In genomic region chr1:170663011-170663410, GRCh38 we compare ENCODE assay signal across 10 cellular contexts. TPM values are rescaled to one million over a fixed set of nuclear protein-coding genes. Genes with fewer than 3 reads are reported as not detected.
DNase-seq lines count a peak whose midpoint lies in the region; ATAC-seq and TF ChIP-seq lines count a peak whose summit lies in the region.
"Had no signal": no experiment of that assay in that cellular context is flagged by ENCODE, and none has a peak within 500 bp of the region (broad histone marks: within the 10 kb centered on the region; RNA-seq: fewer than 3 reads in every experiment).

No MANE protein-coding gene starts in this region.

- H4K91ac ChIP-seq in H9 (ENCODE audit: insufficient read length, low read depth, low read length), result no peak overlapping the region

- peaks cover 36% of the 10 kb centered on the region for H3K23me2 ChIP-seq in H9 (ENCODE audit: insufficient read length, low read depth, low read length, poor library complexity, severe bottlenecking)

- no peaks in the 10 kb centered on the region for H3K79me1 ChIP-seq in H9 (ENCODE audit: insufficient read depth, low read depth, low read length, poor library complexity, severe bottlenecking)

- no peak overlapping the region for H3K27ac Mint-ChIP-seq in H9
- H3K27ac Mint-ChIP-seq: activated CD8-positive, alpha-beta memory T cell treated with anti-CD3 and anti-CD28 coated beads, Interleukin-2, amount 10 ng/mL, durations not matched to agents 7 days and 5 days; memory B cell had no signal

- H3K14ac ChIP-seq in H9 (ENCODE audit: insufficient read depth, low read length), result no peak overlapping the region

- H2BK5ac ChIP-seq in H9 (ENCODE audit: insufficient read length, low read length), result no peak overlapping the region

- peak overlapping the region in 1 of 2 experiments; percentile 86; a peak in 3 of 5 replicates for H3K4me3 Mint-ChIP-seq in H9
- H3K4me3 Mint-ChIP-seq: activated CD8-positive, alpha-beta memory T cell treated with anti-CD3 and anti-CD28 coated beads, Interleukin-2, amount 10 ng/mL, durations not matched to agents 7 days and 5 days; memory B cell had no signal

- H2BK15ac ChIP-seq in H9 (ENCODE audit: low read depth, low read length), result no peak overlapping the region

- H3T11ph ChIP-seq in H9 (ENCODE audit: low read length), result no peak overlapping the region

- no peak overlapping the region for H2BK120ac ChIP-seq in H9 (ENCODE audit: low read depth, low read length, poor library complexity, severe bottlenecking)

- peaks cover 54 to 56% of the 10 kb centered on the region in 2 experiments for H3K4me1 Mint-ChIP-seq in H9

- H3K4me3 ChIP-seq in iPS-15b (ENCODE audit: low read depth, low read length) (peak overlapping the region; percentile 46), skeletal muscle satellite cell (ENCODE audit: low read length) (peak overlapping the region; percentile 98)

- H2BK12ac ChIP-seq in H9 (ENCODE audit: insufficient read length, low read depth, low read length), result no peak overlapping the region

- peak; percentile 36 for DNase-seq in H9
- DNase-seq in astrocyte of the hippocampus (ENCODE audit: low read depth, low spot score), result peak; percentile 55
- no peak for DNase-seq in glomerular visceral epithelial cell (ENCODE audit: extremely low spot score)
- DNase-seq in cortex of kidney (lab: John Stamatoyannopoulos, UW), result no peak
- no peak for DNase-seq in AML-193 (lab: John Stamatoyannopoulos, UW)
- DNase-seq: activated CD8-positive, alpha-beta memory T cell treated with anti-CD3 and anti-CD28 coated beads, Interleukin-2, amount 10 ng/mL, durations not matched to agents 7 days and 5 days had no signal

- H3K27me3 ChIP-seq in H9 (ENCODE audit: insufficient read depth, low read length) (peaks cover 87% of the 10 kb centered on the region), iPS-15b (ENCODE audit: control insufficient read depth, insufficient read depth, low read length) (peaks cover 99% of the 10 kb centered on the region), skeletal muscle satellite cell (ENCODE audit: control insufficient read depth, insufficient read depth, low read length) (no peaks in the 10 kb centered on the region)

- peaks cover 100% of the 10 kb centered on the region for H3K27me3 Mint-ChIP-seq in H9 (ENCODE audit: low read depth)

- ATAC-seq in HG03139 (IDR thresholded peaks at IDR 0.05; ENCODE audit: unreplicated experiment), result no peak
- ATAC-seq: activated CD8-positive, alpha-beta memory T cell treated with anti-CD3 and anti-CD28 coated beads, Interleukin-2, amount 10 ng/mL, durations not matched to agents 7 days and 5 days had no signal

- H3K36me3 ChIP-seq in iPS-15b (ENCODE audit: control insufficient read depth, insufficient read depth, low read length) (no peaks in the 10 kb centered on the region), skeletal muscle satellite cell (ENCODE audit: insufficient read depth, low read length) (peaks cover 16% of the 10 kb centered on the region)

- no peaks in the 10 kb centered on the region for H4K20me1 ChIP-seq in H9 (ENCODE audit: control insufficient read depth, insufficient read depth, insufficient read length)

- H3K9ac ChIP-seq in H9 (ENCODE audit: extremely low read depth, insufficient read length, low read length) (no peak overlapping the region), iPS-15b (ENCODE audit: low read depth, low read length) (no peak overlapping the region), skeletal muscle satellite cell (ENCODE audit: low read depth, low read length) (peak overlapping the region; percentile 90)

- H4K8ac ChIP-seq in H9 (replicated peaks; ENCODE audit: insufficient read length, low read depth, low read length), result no peak overlapping the region

- peaks cover 0 to 2% (median 0%) of the 10 kb centered on the region in 3 experiments; a peak in 2 of 7 replicates for H3K36me3 Mint-ChIP-seq in H9 (ENCODE audit: insufficient read depth in 1 of 3, low read depth in 3 of 3)
- H3K36me3 Mint-ChIP-seq: activated CD8-positive, alpha-beta memory T cell treated with anti-CD3 and anti-CD28 coated beads, Interleukin-2, amount 10 ng/mL, durations not matched to agents 7 days and 5 days; memory B cell had no signal

- H3K9me3 ChIP-seq in H9 (ENCODE audit: control insufficient read depth, low read depth, low read length) (no peaks in the 10 kb centered on the region), iPS-15b (ENCODE audit: control insufficient read depth, insufficient read depth, low read length) (no peaks in the 10 kb centered on the region), skeletal muscle satellite cell (replicated peaks; ENCODE audit: low read length) (no peaks in the 10 kb centered on the region)

- no peak overlapping the region for H3K4ac ChIP-seq in H9 (ENCODE audit: low read depth, low read length)

- no peak overlapping the region for H2BK20ac ChIP-seq in H9 (ENCODE audit: low read depth, low read length, poor library complexity, severe bottlenecking)

- no peak for TF ChIP-seq CTCF in H9 (conservative IDR thresholded peaks at IDR 0.05)

- H4K5ac ChIP-seq in H9 (ENCODE audit: insufficient read length, low read depth, low read length), result no peak overlapping the region

- H2AFZ ChIP-seq in H9 (ENCODE audit: low read length), result no peak overlapping the region

- H2AK5ac ChIP-seq in H9 (ENCODE audit: insufficient read length, low read length), result no peak overlapping the region

- no peak overlapping the region for H3K27ac ChIP-seq in H9 (ENCODE audit: insufficient read length, low read depth, low read length)

- H3K23ac ChIP-seq in H9 (ENCODE audit: insufficient read length, low read depth, low read length), result no peak overlapping the region

- no peak overlapping the region for H3K18ac ChIP-seq in H9 (ENCODE audit: insufficient read length, low read depth, low read length)

- H3K79me2 ChIP-seq in H9 (ENCODE audit: insufficient read depth, low read length), result no peaks in the 10 kb centered on the region

- no CpG with 5 or more reads among the region's 3 CpGs for WGBS in H9 (ENCODE audit: extremely low coverage, insufficient read length, low lambda C conversion rate)

- H3K4me1 ChIP-seq in H9 (ENCODE audit: insufficient read depth, low read length) (peaks cover 2% of the 10 kb centered on the region; the same call in 1 of the 2 replicates), iPS-15b (ENCODE audit: control insufficient read depth, insufficient read depth, low read length) (peaks cover 9% of the 10 kb centered on the region), skeletal muscle satellite cell (ENCODE audit: control insufficient read depth, insufficient read depth, low read length) (peaks cover 31% of the 10 kb centered on the region)

- H3K4me2 ChIP-seq in H9 (ENCODE audit: insufficient read depth, insufficient read length, low read length) (peak overlapping the region; percentile 96), skeletal muscle satellite cell (ENCODE audit: low read length) (peak overlapping the region; percentile 99)

- H3K56ac ChIP-seq in H9 (ENCODE audit: insufficient read length, low read depth, low read length), result no peak overlapping the region

- H3K9me3 Mint-ChIP-seq in H9, result peaks cover 2% of the 10 kb centered on the region in 2 experiments; a peak in 3 of 5 replicates
- H3K9me3 Mint-ChIP-seq: memory B cell had no signal

RNA-seq across cellular contexts. Expression of gene PRRX1, which starts 0.9 kb away (rescaled TPM):
- not detected in 2 replicates for total RNA-seq in H9 (2021)
- total RNA-seq in skeletal muscle satellite cell (2012; rRNA removed), result 228 and 249 TPM in 2 replicates
- total RNA-seq: activated CD8-positive, alpha-beta memory T cell treated with anti-CD3 and anti-CD28 coated beads, Interleukin-2, amount 10 ng/mL, durations not matched to agents 7 days and 5 days had no signal

Comparison
In these comparisons a context has a peak if more than half of its experiments do, and no peak if none do; other contexts are left out.
1. DNase-seq: peak in H9 (single experiment) and astrocyte of the hippocampus (single experiment); none in glomerular visceral epithelial cell (single experiment), cortex of kidney (single experiment) and AML-193 (0 of 2).